Comparison of ENCODE assay signal across 1 cellular context in genomic region chr5:65076251-65076869, GRCh38.
TF ChIP-seq lines count a peak whose summit lies in the region.

No MANE protein-coding gene starts in this region.

TF ChIP-seq in K562, 482 proteins besides CTCF, POLR2A, EP300 and RAD21 (continued from another document and continues in another):
- TF ChIP-seq REST (CRISPR knock-in tag; IDR thresholded peaks at IDR 0.05; ENCODE audit: low read depth) (no peak), SOX6 (IDR thresholded peaks at IDR 0.05) (peak; percentile 83), SUPT5H (IDR thresholded peaks at IDR 0.05) (no peak), ZNF384 (IDR thresholded peaks at IDR 0.05; ENCODE audit: low read depth, low read length) (0 out of 2 replicates have a peak, but pooled peaks have one; percentile 15), ZNF407 (IDR thresholded peaks at IDR 0.05; ENCODE audit: low read depth) (no peak), FOS (IDR thresholded peaks at IDR 0.05; ENCODE audit: extremely low read depth, insufficient read length) (no peak), NBN (IDR thresholded peaks at IDR 0.05; ENCODE audit: low read depth) (peak; percentile 95), PHB2 (IDR thresholded peaks at IDR 0.05; ENCODE audit: low read depth) (no peak), CBFA2T3 (IDR thresholded peaks at IDR 0.05) (peak; percentile 48), E2F3 (CRISPR knock-in tag; IDR thresholded peaks at IDR 0.05) (no peak), ZNF408 (CRISPR knock-in tag; IDR thresholded peaks at IDR 0.05; ENCODE audit: low read depth) (no peak), ELF4 (CRISPR knock-in tag; IDR thresholded peaks at IDR 0.05) (no peak), BCL6 (CRISPR knock-in tag; IDR thresholded peaks at IDR 0.05) (no peak), RFX7 (CRISPR knock-in tag; IDR thresholded peaks at IDR 0.05) (no peak), E2F8 (IDR thresholded peaks at IDR 0.05; ENCODE audit: low read depth, partially characterized antibody) (no peak), FOSL1 (tag; conservative IDR thresholded peaks at IDR 0.05) (0 out of 2 replicates have a peak, but pooled peaks have one; percentile 35), KLF1 (tag; IDR thresholded peaks at IDR 0.05) (no peak), NCOR1 (IDR thresholded peaks at IDR 0.05) (peak; percentile 58), FOXK2 (conservative IDR thresholded peaks at IDR 0.05 in 1 of 2, IDR thresholded peaks at IDR 0.05 in 1 of 2; ENCODE audit: low read depth in 2 of 2) (peak; percentile 15 to 45; a peak in 1 of 4 replicates), MEF2A (IDR thresholded peaks at IDR 0.05; ENCODE audit: control insufficient read depth, low read depth, low read length) (0 out of 2 replicates have a peak, but pooled peaks have one; percentile 11), ZNF280A (IDR thresholded peaks at IDR 0.05; ENCODE audit: low read depth, partially characterized antibody) (no peak), DACH1 (IDR thresholded peaks at IDR 0.05; ENCODE audit: partially characterized antibody) (no peak), PHF21A (IDR thresholded peaks at IDR 0.05; ENCODE audit: borderline replicate concordance, low read depth) (no peak), KDM1A (IDR thresholded peaks at IDR 0.05) (peak; percentile 60 to 81; a peak in 2 of 4 replicates), ZNF24 (IDR thresholded peaks at IDR 0.05) (no peak), ZNF780A (CRISPR knock-in tag; IDR thresholded peaks at IDR 0.05) (no peak), ZNF766 (CRISPR knock-in tag; conservative IDR thresholded peaks at IDR 0.05) (peak; percentile 59; the same call in 1 of the 2 replicates), ZNF445 (CRISPR knock-in tag; IDR thresholded peaks at IDR 0.05; ENCODE audit: low read depth) (no peak), EP400 (IDR thresholded peaks at IDR 0.05) (peak; percentile 60), FOXM1 (IDR thresholded peaks at IDR 0.05; ENCODE audit: low read depth) (peak; percentile 44), FOXM1 (CRISPR knock-in tag; IDR thresholded peaks at IDR 0.05; ENCODE audit: low read depth) (no peak), KLF16 (IDR thresholded peaks at IDR 0.05) (no peak), SMARCA5 (IDR thresholded peaks at IDR 0.05) (peak; percentile 56; the same call in 1 of the 2 replicates), EHMT2 (IDR thresholded peaks at IDR 0.05) (0 out of 2 replicates have a peak, but pooled peaks have one; percentile 71), HLTF (IDR thresholded peaks at IDR 0.05) (peak; percentile 36; the same call in 1 of the 2 replicates), ARID1B (IDR thresholded peaks at IDR 0.05) (peak; percentile 79), ZNF3 (CRISPR knock-in tag; IDR thresholded peaks at IDR 0.05) (no peak)
